ENCODE assay signal across 12 cellular contexts in the genomic region with DNA sequence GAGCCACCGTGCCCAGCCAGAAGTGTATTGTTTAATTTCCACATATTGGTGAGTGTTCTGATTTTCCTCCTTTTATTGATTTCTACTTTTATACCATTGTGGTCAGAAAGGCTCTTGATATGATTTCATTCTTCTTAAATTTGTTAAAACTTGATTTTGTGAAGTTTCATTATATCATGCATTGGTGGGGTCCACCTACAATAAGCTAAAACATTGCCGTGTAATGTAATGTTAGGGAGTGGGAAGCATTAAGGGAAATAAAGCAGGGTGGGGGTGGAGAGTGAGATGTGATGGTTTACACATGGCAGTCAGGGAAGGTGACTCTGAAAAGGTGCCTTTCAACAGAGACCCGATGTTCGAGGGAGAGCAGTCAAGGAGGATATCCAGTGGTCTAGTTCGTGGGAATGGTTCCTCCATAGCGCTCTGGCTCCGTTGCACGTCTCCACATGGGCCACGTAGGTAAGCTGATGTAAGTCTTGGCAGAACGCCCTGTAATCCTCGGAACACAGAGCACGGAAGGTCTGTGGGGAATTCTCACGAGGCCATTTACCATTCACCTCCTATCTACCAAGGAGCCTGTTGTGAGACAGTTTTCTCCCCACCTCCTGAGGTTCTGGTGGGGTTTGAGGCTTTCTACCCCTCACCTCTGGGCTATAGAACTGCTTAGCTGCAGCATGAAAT. TPM values are rescaled to one million over a fixed set of nuclear protein-coding genes. Genes with fewer than 3 reads are reported as not detected.
A peak's percentile ranks its signal among the peaks of the same experiment; 100 is the strongest.
DNase-seq lines count a peak whose midpoint lies in the region; ATAC-seq, FAIRE-seq and TF ChIP-seq lines count a peak whose summit lies in the region.
"Had no signal": no experiment of that assay in that cellular context is flagged by ENCODE, and none has a peak within 500 bp of the region (broad histone marks: within the 10 kb centered on the region; RNA-seq: fewer than 3 reads in every experiment).

No MANE protein-coding gene starts in this region.

- TF ChIP-seq CTCF in heart left ventricle (IDR thresholded peaks at IDR 0.05): no peak
- no peak for TF ChIP-seq CTCF in K562 (IDR thresholded peaks at IDR 0.05 in 2 of 3, conservative IDR thresholded peaks at IDR 0.05 in 1 of 3; ENCODE audit: insufficient read depth in 2 of 3, low read depth in 1 of 3, low read length in 3 of 3)

- H3K79me2 ChIP-seq in K562 (ENCODE audit: control insufficient read depth, insufficient read depth, low read length): peaks cover 33% of the 10 kb centered on the region; the same call in 2 of the 3 replicates

- H3K27ac ChIP-seq in heart left ventricle: peak overlapping the region; percentile 5 to 91 (median 72)
- peak overlapping the region; percentile 75 for H3K27ac ChIP-seq in K562 (ENCODE audit: extremely low read depth, low read depth, low read length)
- peak overlapping the region; percentile 86 for H3K27ac ChIP-seq in right cardiac atrium (ENCODE audit: low read length)

- peak overlapping the region; percentile 95 for H2AFZ ChIP-seq in K562 (ENCODE audit: low read depth, low read length)

- no peaks in the 10 kb centered on the region for H3K36me3 ChIP-seq in heart left ventricle
- H3K36me3 ChIP-seq in K562 (ENCODE audit: control insufficient read depth, insufficient read depth, low read length): no peaks in the 10 kb centered on the region; the same call in 2 of the 3 replicates

- 34 to 65% (median 45%) methylated on average over 13 of the region's 13 CpGs for WGBS in heart left ventricle, 4 donors
- WGBS in K562 (ENCODE audit: insufficient coverage, low coverage, missing lambda C conversion rate): 43% methylated on average over 10 of the region's 13 CpGs
- 35% methylated on average over 13 of the region's 13 CpGs for WGBS in right cardiac atrium

- DNase-seq in heart left ventricle (peak in 1 of 5 donors; percentile 49), Right ventricle myocardium inferior (ENCODE audit: missing footprints) (no peak), K562 (ENCODE audit: extremely low read depth in 1 of 4, low spot score in 3 of 4) (peak in 1 of 4 experiments; percentile 44), right cardiac atrium (no peak), NCI-H2081 (lab: John Stamatoyannopoulos, UW) (no peak), islet precursor cell (no peak), head of caudate nucleus (no peak)
- DNase-seq: central memory CD4-positive, alpha-beta T cell; DND-41; NCI-H1105 had no signal

- in situ Hi-C loops in K562 (cut with MboI): no loop called here

- no peaks in the 10 kb centered on the region for H4K20me1 ChIP-seq in K562 (replicated peaks; ENCODE audit: control insufficient read depth, insufficient read depth, low read length)

- peak overlapping the region in 2 of 12 donors; percentile 6 to 24 for H3K4me3 ChIP-seq in heart left ventricle
- H3K4me3 ChIP-seq in K562: peak overlapping the region; percentile 32; the same call in 1 of the 2 replicates
- H3K4me3 ChIP-seq in right cardiac atrium (ENCODE audit: low read length): no peak overlapping the region

- no TSS peak for BruUV-seq in K562 (replicated peaks; lab: Mats Ljungman, UMichigan)

- TF ChIP-seq POLR2A in heart left ventricle (IDR thresholded peaks at IDR 0.05) (peak in 1 of 2 donors; percentile 27), K562 (conservative IDR thresholded peaks at IDR 0.05) (no peak)

- H3K9me3 ChIP-seq in heart left ventricle (no peaks in the 10 kb centered on the region), K562 (replicated peaks; ENCODE audit: control insufficient read depth, insufficient read depth, low read depth, low read length) (no peaks in the 10 kb centered on the region), right cardiac atrium (ENCODE audit: control insufficient read depth, low read length) (no peaks in the 10 kb centered on the region)

- TF ChIP-seq RAD21 in K562 (CRISPR knock-in tag; conservative IDR thresholded peaks at IDR 0.05 in 1 of 2, IDR thresholded peaks at IDR 0.05 in 1 of 2): no peak

- TF ChIP-seq EP300 in K562 (IDR thresholded peaks at IDR 0.05; ENCODE audit: low read length): no peak

- ATAC-seq in heart left ventricle (peak; percentile 26 to 61 (median 60)), Right ventricle myocardium inferior (no peak), K562 (peak; percentile 29; the same call in 2 of the 3 replicates), right cardiac atrium (peak; percentile 19 to 24), GM19324 (IDR thresholded peaks at IDR 0.05; ENCODE audit: low FRiP score, unreplicated experiment) (no peak)
- ATAC-seq: WTC11 had no signal

- CTCF ChIA-PET in K562 (lab: Yijun Ruan, JAX; ENCODE audit: low intra/inter-chr PET ratio): no interaction called here

- H3K9ac ChIP-seq in K562 (ENCODE audit: insufficient read depth in 1 of 2, low read depth in 2 of 2, low read length in 2 of 2): peak overlapping the region; percentile 70; a peak in 3 of 4 replicates

- H3K9me1 ChIP-seq in K562 (ENCODE audit: control insufficient read depth, insufficient read depth, low read length): no peaks in the 10 kb centered on the region

- FAIRE-seq in K562 (lab: Jason Lieb, UNC): peak; percentile 6

- H3K4me1 ChIP-seq in heart left ventricle: peaks cover 0 to 23% (median 0%) of the 10 kb centered on the region in 12 donors
- peaks cover 12 to 28% of the 10 kb centered on the region in 2 experiments for H3K4me1 ChIP-seq in K562 (replicated peaks in 1 of 2; ENCODE audit: control insufficient read depth in 2 of 2, insufficient read depth in 2 of 2, low read length in 2 of 2)
- peaks cover 2% of the 10 kb centered on the region for H3K4me1 ChIP-seq in right cardiac atrium (ENCODE audit: control insufficient read depth, insufficient read depth, low read length)

- peaks cover 0 to 5% (median 0%) of the 10 kb centered on the region in 9 donors for H3K27me3 ChIP-seq in heart left ventricle
- H3K27me3 ChIP-seq in K562 (ENCODE audit: control insufficient read depth in 2 of 2, insufficient read depth in 2 of 2, low read length in 2 of 2): no peaks in the 10 kb centered on the region
- H3K27me3 ChIP-seq in right cardiac atrium (ENCODE audit: control insufficient read depth, insufficient read depth): no peaks in the 10 kb centered on the region

- H3K4me2 ChIP-seq in K562 (ENCODE audit: insufficient read depth, low read length): peak overlapping the region; percentile 65

- intact Hi-C loops in heart left ventricle (cut with DNase I) (loop anchor here in 1 of 10 donors (2.0 to 10.0 kb wide), 2 partner anchors 15 to 55 kb away; partner anchors contain the start of genes RBM3 and TBC1D25), Right ventricle myocardium inferior (cut with DNase I) (loop anchor here (2.0 kb wide), 1 partner anchor 15 kb away; the partner anchor contains the start of gene RBM3), K562 (cut with micrococcal nuclease) (no loop called here), right cardiac atrium (cut with DNase I) (no loop called here), head of caudate nucleus (cut with DNase I) (loop anchor here (10.0 kb wide), 1 partner anchor 115 kb away; the partner anchor contains the start of genes FTSJ1 and SLC38A5)

- POLR2A ChIA-PET in K562 (lab: Yijun Ruan, JAX): interaction anchor here (1.7 kb wide), 2 partner anchors 11 to 15 kb away, joined by 6 to 8 read pairs; partner anchors contain the start of gene RBM3

RNA-seq across cellular contexts. Expression of gene WDR13, which starts 7.7 kb away (rescaled TPM):
- total RNA-seq in heart left ventricle (100 to 1,000 TPM; 123 to 235 (median 150) TPM), Right ventricle myocardium inferior (170 TPM), K562 (2014; rRNA removed) (38.7 and 76.8 TPM in 2 replicates), K562 (2014; rRNA removed; fragmentation: Illumina TruSeq; extraction: Trizol) (10.8 and 17.1 TPM in 2 replicates), K562 (2015; rRNA removed; fragmentation: Illumina TruSeq; extraction: Trizol) (27.3 and 31.4 TPM in 2 replicates), K562 (2021) (64.7 and 70.5 TPM in 2 replicates), right cardiac atrium (100 to 1,000 TPM; 162 to 184 (median 166) TPM)
- polyA plus RNA-seq in heart left ventricle (100 to 1,000 TPM; 209 to 281 TPM), K562 (2011; rRNA removed) (36.4 and 76.3 TPM in 2 replicates), K562 (2014; fragmentation: Illumina TruSeq; extraction: Trizol) (30.4 and 54.9 TPM in 2 replicates), K562 (2014; fragmentation: Nextera tagmentation; extraction: Ambion mirVana) (10 to 100 TPM in 1 of 2 experiments, 1 to 10 TPM in 1; 7.4 to 16.0 TPM), K562 (2014; rRNA removed) (49.1 and 73.2 TPM in 2 replicates), right cardiac atrium (173 TPM)
- 81.3 and 231 TPM in 2 replicates for total RNA-seq in K562 (2011; cell fraction: chromatin; rRNA removed; ENCODE audit: low replicate concordance)
- total RNA-seq in K562 (2011; cell fraction: nucleolus; rRNA removed): 191 and 205 TPM in 2 replicates
- 102 and 125 TPM in 2 replicates for total RNA-seq in K562 (2011; cell fraction: nucleoplasm; rRNA removed)
- 94.9 and 138 TPM in 2 replicates for polyA plus RNA-seq in K562 (2011; cell fraction: cytosol; rRNA removed)
- polyA plus RNA-seq in K562 (2011; cell fraction: nucleus; rRNA removed): 246 and 327 TPM in 2 replicates
- 154 and 236 TPM in 2 replicates for polyA plus RNA-seq in K562 (2012)
- 25.8 and 28.7 TPM in 2 replicates for polyA minus RNA-seq in K562 (2011; rRNA and poly(A)+ RNA removed)
- 32.3 and 69.8 TPM in 2 replicates for polyA minus RNA-seq in K562 (2011; cell fraction: cytosol; rRNA and poly(A)+ RNA removed)
- polyA minus RNA-seq in K562 (2011; cell fraction: nucleus; rRNA and poly(A)+ RNA removed): 37.7 and 74.4 TPM in 2 replicates

RNA-seq across cellular contexts. Expression of gene RBM3, which starts 15.3 kb away (rescaled TPM):
- total RNA-seq in heart left ventricle (100 to 1,000 TPM in 5 of 9 donors, 10 to 100 TPM in 4; 34.5 to 172 (median 111) TPM), Right ventricle myocardium inferior (113 TPM), K562 (2014; rRNA removed) (136 and 164 TPM in 2 replicates), K562 (2014; rRNA removed; fragmentation: Illumina TruSeq; extraction: Trizol) (272 and 376 TPM in 2 replicates), K562 (2015; rRNA removed; fragmentation: Illumina TruSeq; extraction: Trizol) (221 and 223 TPM in 2 replicates), K562 (2021) (148 and 187 TPM in 2 replicates), right cardiac atrium (100 to 1,000 TPM; 100 to 221 (median 129) TPM)
- polyA plus RNA-seq in heart left ventricle (100 to 1,000 TPM in 1 of 2 donors, 10 to 100 TPM in 1; 56.5 to 187 TPM), K562 (2011; rRNA removed) (194 and 209 TPM in 2 replicates), K562 (2014; fragmentation: Illumina TruSeq; extraction: Trizol) (221 and 255 TPM in 2 replicates), K562 (2014; fragmentation: Nextera tagmentation; extraction: Ambion mirVana) (10 to 100 TPM; 70.3 to 97.1 TPM), K562 (2014; rRNA removed) (246 and 259 TPM in 2 replicates), right cardiac atrium (71.4 TPM)
- 281 and 417 TPM in 2 replicates for total RNA-seq in K562 (2011; cell fraction: chromatin; rRNA removed; ENCODE audit: low replicate concordance)
- total RNA-seq in K562 (2011; cell fraction: nucleolus; rRNA removed): 299 and 322 TPM in 2 replicates
- 302 and 316 TPM in 2 replicates for total RNA-seq in K562 (2011; cell fraction: nucleoplasm; rRNA removed)
- polyA plus RNA-seq in K562 (2011; cell fraction: cytosol; rRNA removed): 115 and 202 TPM in 2 replicates
- 205 and 262 TPM in 2 replicates for polyA plus RNA-seq in K562 (2011; cell fraction: nucleus; rRNA removed)
- polyA plus RNA-seq in K562 (2012): 193 and 291 TPM in 2 replicates
- polyA minus RNA-seq in K562 (2011; rRNA and poly(A)+ RNA removed): 284 and 313 TPM in 2 replicates
- polyA minus RNA-seq in K562 (2011; cell fraction: cytosol; rRNA and poly(A)+ RNA removed): 86.3 and 98.5 TPM in 2 replicates
- 124 and 190 TPM in 2 replicates for polyA minus RNA-seq in K562 (2011; cell fraction: nucleus; rRNA and poly(A)+ RNA removed)

RNA-seq across cellular contexts. Expression of gene TBC1D25, which starts 50.1 kb away (rescaled TPM):
- 10 to 100 TPM; 13.4 to 21.6 (median 16.8) TPM for total RNA-seq in heart left ventricle
- 10 to 100 TPM in 1 of 2 donors, 1 to 10 TPM in 1; 5.2 to 23.7 TPM for polyA plus RNA-seq in heart left ventricle
- total RNA-seq in Right ventricle myocardium inferior: 20.5 TPM
- 11.5 and 26.2 TPM in 2 replicates for total RNA-seq in K562 (2011; cell fraction: chromatin; rRNA removed; ENCODE audit: low replicate concordance)
- 15.1 and 16.5 TPM in 2 replicates for total RNA-seq in K562 (2011; cell fraction: nucleolus; rRNA removed)
- 11.6 and 13.7 TPM in 2 replicates for total RNA-seq in K562 (2011; cell fraction: nucleoplasm; rRNA removed)
- total RNA-seq in K562 (2014; rRNA removed): 5.4 and 6.7 TPM in 2 replicates
- 0.87 and 0.96 TPM in 2 replicates for total RNA-seq in K562 (2014; rRNA removed; fragmentation: Illumina TruSeq; extraction: Trizol)
- 1.5 and 2.0 TPM in 2 replicates for total RNA-seq in K562 (2015; rRNA removed; fragmentation: Illumina TruSeq; extraction: Trizol)
- total RNA-seq in K562 (2021): 9.5 and 10.6 TPM in 2 replicates
- polyA plus RNA-seq in K562 (2011; rRNA removed): 3.9 and 7.1 TPM in 2 replicates
- polyA plus RNA-seq in K562 (2011; cell fraction: cytosol; rRNA removed): 5.5 and 7.5 TPM in 2 replicates
- polyA plus RNA-seq in K562 (2011; cell fraction: nucleus; rRNA removed): 17.3 and 27.4 TPM in 2 replicates
- 6.9 and 8.7 TPM in 2 replicates for polyA plus RNA-seq in K562 (2012)
- 6.1 and 7.5 TPM in 2 replicates for polyA plus RNA-seq in K562 (2014; fragmentation: Illumina TruSeq; extraction: Trizol)
- under 1 TPM; 0.62 to 0.87 TPM for polyA plus RNA-seq in K562 (2014; fragmentation: Nextera tagmentation; extraction: Ambion mirVana)
- 5.4 and 6.2 TPM in 2 replicates for polyA plus RNA-seq in K562 (2014; rRNA removed)
- 3.5 and 3.9 TPM in 2 replicates for polyA minus RNA-seq in K562 (2011; rRNA and poly(A)+ RNA removed)
- 4.7 and 13.4 TPM in 2 replicates for polyA minus RNA-seq in K562 (2011; cell fraction: cytosol; rRNA and poly(A)+ RNA removed)
- 4.3 and 5.7 TPM in 2 replicates for polyA minus RNA-seq in K562 (2011; cell fraction: nucleus; rRNA and poly(A)+ RNA removed)
- 10 to 100 TPM; 16.9 to 22.4 (median 18.5) TPM for total RNA-seq in right cardiac atrium
- 8.0 TPM for polyA plus RNA-seq in right cardiac atrium

Comparison
In these comparisons a context has a peak if more than half of its experiments do, and no peak if none do; other contexts are left out.
1. ATAC-seq: peak in heart left ventricle (4 of 4), K562 (single experiment) and right cardiac atrium (2 of 2); none in Right ventricle myocardium inferior (single experiment) and GM19324 (single experiment).
2. intact Hi-C loops: an anchor here in Right ventricle myocardium inferior (2.0 kb wide) and head of caudate nucleus (10.0 kb wide); none called in K562 and right cardiac atrium.
3. Peak in every context shown above with its lines, with median percentiles within 50 percentile points of each other: H3K27ac ChIP-seq.